Comparison of ENCODE assay signal across 8 cellular contexts in the genomic region with DNA sequence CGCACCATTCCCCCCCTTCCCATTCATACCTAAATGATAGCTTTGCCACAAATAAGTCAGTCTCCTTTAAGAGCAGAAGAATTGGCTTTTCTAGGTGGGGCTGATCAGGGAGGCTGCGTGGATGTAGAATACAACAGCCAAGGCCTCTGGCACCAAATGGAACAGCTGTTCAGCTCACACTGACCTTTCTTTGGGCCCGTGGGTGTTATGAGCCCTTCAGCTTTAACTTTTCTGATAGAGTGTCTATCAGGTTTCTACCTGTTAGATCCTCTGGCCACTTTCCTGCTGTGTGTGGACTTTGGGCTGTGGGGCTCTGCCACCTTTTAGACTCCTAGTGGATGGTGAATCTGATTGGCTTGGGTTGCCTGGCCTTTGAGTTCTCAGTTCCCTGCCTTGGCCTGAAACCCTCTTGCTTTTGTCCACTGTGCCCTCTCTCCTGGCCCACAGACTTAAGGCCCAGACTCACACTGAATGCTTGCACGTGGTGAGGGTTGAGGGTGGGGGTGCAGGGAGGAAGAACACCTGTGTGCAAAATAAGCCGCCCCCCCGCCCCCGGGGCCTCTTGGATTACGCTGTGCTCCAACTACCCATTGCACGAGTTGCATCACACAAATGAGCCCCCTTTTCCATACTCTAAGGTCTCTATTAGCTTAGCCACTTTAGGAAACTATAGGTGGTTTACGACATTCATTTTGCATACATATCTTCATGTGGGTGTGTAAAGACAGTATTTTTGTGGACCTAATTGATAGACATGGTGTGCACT. TPM values are rescaled to one million over a fixed set of nuclear protein-coding genes. Genes with fewer than 3 reads are reported as not detected.
DNase-seq lines count a peak whose midpoint lies in the region; ATAC-seq and TF ChIP-seq lines count a peak whose summit lies in the region.

No MANE protein-coding gene starts in this region.

- H3K9me3 ChIP-seq in adrenal gland (replicated peaks in 1 of 3) (no peaks in the 10 kb centered on the region), iPS-20b (ENCODE audit: insufficient read depth, low read depth, low read length) (no peaks in the 10 kb centered on the region)

- WGBS in adrenal gland, 4 donors = 64 to 78% (median 65%) methylated on average over 8 to 10 of the region's 10 CpGs

- H3K4me1 ChIP-seq in adrenal gland (replicated peaks in 1 of 2) = peaks cover 14 to 39% of the 10 kb centered on the region in 2 donors
- peaks cover 18% of the 10 kb centered on the region; the same call in 1 of the 2 replicates for H3K4me1 ChIP-seq in iPS-20b (ENCODE audit: insufficient read depth, low read length)

- peak overlapping the region; percentile 51 to 96 (median 79) for H3K27ac ChIP-seq in adrenal gland
- peak overlapping the region; percentile 89 for H3K27ac ChIP-seq in iPS-20b (ENCODE audit: low read length)

- H3K4me3 ChIP-seq in adrenal gland = peak overlapping the region in 2 of 4 donors; percentile 5 to 92
- peak overlapping the region; percentile 87 for H3K4me3 ChIP-seq in iPS-20b (ENCODE audit: low read length)

- intact Hi-C loops in adrenal gland (cut with DNase I) = loop anchor here in 1 of 2 donors (5.0 to 10.0 kb wide), 3 partner anchors 120 to 182 kb away; a partner anchor contains a TSS

- H3K9ac ChIP-seq in iPS-20b (ENCODE audit: low read depth, low read length) = peak overlapping the region; percentile 91; the same call in 1 of the 2 replicates

- TF ChIP-seq POLR2A in GM18505 (IDR thresholded peaks at IDR 0.05; ENCODE audit: borderline replicate concordance, extremely low read depth, insufficient read depth, insufficient read length) (peak; percentile 40), adrenal gland (IDR thresholded peaks at IDR 0.05) (no peak)

- H3K36me3 ChIP-seq in adrenal gland (replicated peaks in 1 of 2) (no peaks in the 10 kb centered on the region), iPS-20b (ENCODE audit: insufficient read depth, low read depth, low read length) (no peaks in the 10 kb centered on the region)

- H3K27me3 ChIP-seq in adrenal gland (no peaks in the 10 kb centered on the region), iPS-20b (ENCODE audit: insufficient read depth, low read length) (no peaks in the 10 kb centered on the region)

- no peak for ATAC-seq in GM18505 (IDR thresholded peaks at IDR 0.05; ENCODE audit: unreplicated experiment)
- ATAC-seq in HG03045 (IDR thresholded peaks at IDR 0.05; ENCODE audit: unreplicated experiment) = no peak

- DNase-seq in RPMI7951 (ENCODE audit: low read depth) = peak; percentile 49
- DNase-seq in adrenal gland = peak in 6 of 7 donors; percentile 7 to 70 (median 44)
- peak; percentile 74 for DNase-seq in stimulated activated CD4-positive, alpha-beta T cell treated with anti-CD3 and anti-CD28 coated beads, Interleukin-1b, Interleukin-23, amount 100 ng/mL, for 48 hours
- DNase-seq in COR-L47 (lab: John Stamatoyannopoulos, UW) = no peak
- no peak for DNase-seq in COLO829 (ENCODE audit: low spot score)

- TF ChIP-seq CTCF in adrenal gland (IDR thresholded peaks at IDR 0.05) = no peak

RNA-seq across cellular contexts. Expression of a gene that starts 1.3 kb away (rescaled TPM):
- total RNA-seq in RPMI7951 (2014; rRNA removed; shearing (Covaris generic)) = 6.1 and 7.8 TPM in 2 replicates
- 10 to 100 TPM; 11.5 to 51.6 (median 21.2) TPM for total RNA-seq in adrenal gland
- polyA plus RNA-seq in adrenal gland = 10 to 100 TPM in 1 of 3 donors, 1 to 10 TPM in 2; 3.3 to 15.6 (median 3.7) TPM

Comparison
In these comparisons a context has a peak if more than half of its experiments do, and no peak if none do; other contexts are left out.
1. DNase-seq: peak in RPMI7951 (single experiment), adrenal gland (6 of 7) and stimulated activated CD4-positive, alpha-beta T cell treated with anti-CD3 and anti-CD28 coated beads, Interleukin-1b, Interleukin-23, amount 100 ng/mL, for 48 hours (single experiment); none in COR-L47 (single experiment) and COLO829 (single experiment).